Comparison of ENCODE assay signal across 1 cellular context in genomic region chr3:114319453-114319852, GRCh38.
TF ChIP-seq lines count a peak whose summit lies in the region.

No MANE protein-coding gene starts in this region.

TF ChIP-seq in H1, 55 proteins besides CTCF, POLR2A, EP300 and RAD21 (continued from another document):
- TF ChIP-seq JUND (IDR thresholded peaks at IDR 0.05; ENCODE audit: low read length) (peak; percentile 87), CREB1 (IDR thresholded peaks at IDR 0.05) (no peak), TEAD4 (IDR thresholded peaks at IDR 0.05; ENCODE audit: low read depth, low read length) (peak; percentile 87), CTBP2 (IDR thresholded peaks at IDR 0.05; ENCODE audit: borderline replicate concordance, insufficient read depth, insufficient read length, low read length) (no peak), HDAC2 (IDR thresholded peaks at IDR 0.05; ENCODE audit: borderline replicate concordance in 1 of 2, low read depth in 2 of 2, low read length in 2 of 2) (no peak), ASH2L (IDR thresholded peaks at IDR 0.05; ENCODE audit: low read length) (peak; percentile 32)
- TF ChIP-seq, protein P1, sequence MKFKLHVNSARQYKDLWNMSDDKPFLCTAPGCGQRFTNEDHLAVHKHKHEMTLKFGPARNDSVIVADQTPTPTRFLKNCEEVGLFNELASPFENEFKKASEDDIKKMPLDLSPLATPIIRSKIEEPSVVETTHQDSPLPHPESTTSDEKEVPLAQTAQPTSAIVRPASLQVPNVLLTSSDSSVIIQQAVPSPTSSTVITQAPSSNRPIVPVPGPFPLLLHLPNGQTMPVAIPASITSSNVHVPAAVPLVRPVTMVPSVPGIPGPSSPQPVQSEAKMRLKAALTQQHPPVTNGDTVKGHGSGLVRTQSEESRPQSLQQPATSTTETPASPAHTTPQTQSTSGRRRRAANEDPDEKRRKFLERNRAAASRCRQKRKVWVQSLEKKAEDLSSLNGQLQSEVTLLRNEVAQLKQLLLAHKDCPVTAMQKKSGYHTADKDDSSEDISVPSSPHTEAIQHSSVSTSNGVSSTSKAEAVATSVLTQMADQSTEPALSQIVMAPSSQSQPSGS (IDR thresholded peaks at IDR 0.05; ENCODE audit: low read length): no peak
